8 cellular contexts compared by ENCODE assay signal in genomic region chr7:148262721-148263229, GRCh38.
A peak's percentile ranks its signal among the peaks of the same experiment; 100 is the strongest.
DNase-seq lines count a peak whose midpoint lies in the region; ATAC-seq, FAIRE-seq and TF ChIP-seq lines count a peak whose summit lies in the region.

No MANE protein-coding gene starts in this region.

- FAIRE-seq in urothelium cell line (lab: Jason Lieb, UNC): no peak

- DNase-seq in DMS114 treated with DMSO at 0.1 percent for 48 hours (lab: John Stamatoyannopoulos, UW; ENCODE audit: unreplicated experiment) (peak; percentile 49), SK-N-DZ (ENCODE audit: low spot score) (peak; percentile 92), cardiac septum (ENCODE audit: low spot score) (peak; percentile 80), progenitor cell of endocrine pancreas (ENCODE audit: low spot score, unreplicated experiment) (peak; percentile 72), urothelium cell line (ENCODE audit: low spot score) (peak; percentile 40)
- DNase-seq in Jurkat, Clone E6-1 (ENCODE audit: low read depth, low spot score): peak; percentile 37
- DNase-seq in activated naive CD4-positive, alpha-beta T cell treated with anti-CD3 and anti-CD28 coated beads, Interleukin-2, amount 50 U/mL, for 72 hours (ENCODE audit: low spot score in 2 of 2): peak; percentile 59 to 76

- H3K27ac Mint-ChIP-seq in activated naive CD4-positive, alpha-beta T cell treated with anti-CD3 and anti-CD28 coated beads, Interleukin-2, amount 50 U/mL, for 72 hours: no peak overlapping the region
- no peak overlapping the region for H3K27ac Mint-ChIP-seq in progenitor cell of endocrine pancreas

- H3K4me3 ChIP-seq in Jurkat, Clone E6-1 (ENCODE audit: low read length): no peak overlapping the region

- ATAC-seq in GM21526 (IDR thresholded peaks at IDR 0.05; ENCODE audit: low FRiP score, unreplicated experiment): peak; percentile 82
- peak; percentile 74 to 84 for ATAC-seq in activated naive CD4-positive, alpha-beta T cell treated with anti-CD3 and anti-CD28 coated beads, Interleukin-2, amount 50 U/mL, for 72 hours

- no peak overlapping the region for H3K4me3 Mint-ChIP-seq in progenitor cell of endocrine pancreas (ENCODE audit: low read depth)

- no peaks in the 10 kb centered on the region for H3K9me3 Mint-ChIP-seq in activated naive CD4-positive, alpha-beta T cell treated with anti-CD3 and anti-CD28 coated beads, Interleukin-2, amount 50 U/mL, for 72 hours
- H3K9me3 Mint-ChIP-seq in progenitor cell of endocrine pancreas (ENCODE audit: low read depth): no peaks in the 10 kb centered on the region

- H3K27me3 Mint-ChIP-seq in progenitor cell of endocrine pancreas: peaks cover 17% of the 10 kb centered on the region

- TF ChIP-seq CTCF in progenitor cell of endocrine pancreas (IDR thresholded peaks at IDR 0.05; ENCODE audit: unreplicated experiment): peak; percentile 96

- no peaks in the 10 kb centered on the region for H3K36me3 Mint-ChIP-seq in activated naive CD4-positive, alpha-beta T cell treated with anti-CD3 and anti-CD28 coated beads, Interleukin-2, amount 50 U/mL, for 72 hours
- no peaks in the 10 kb centered on the region for H3K36me3 Mint-ChIP-seq in progenitor cell of endocrine pancreas (ENCODE audit: insufficient read depth)

- H3K4me1 Mint-ChIP-seq in progenitor cell of endocrine pancreas (ENCODE audit: low read depth): peaks cover 4% of the 10 kb centered on the region

- intact Hi-C loops in cardiac septum (cut with DNase I): loop anchor here (10.0 kb wide), 1 partner anchor 1018 kb away; no protein-coding TSS in a partner anchor

Comparison
In these comparisons a context has a peak if more than half of its experiments do, and no peak if none do; other contexts are left out.
1. DNase-seq: peak in every context shown above with its lines; median percentile 92 in SK-N-DZ; 80 in cardiac septum; 72 in progenitor cell of endocrine pancreas; 68 in activated naive CD4-positive, alpha-beta T cell treated with anti-CD3 and anti-CD28 coated beads, Interleukin-2, amount 50 U/mL, for 72 hours; 49 in DMS114 treated with DMSO at 0.1 percent for 48 hours; 40 in urothelium cell line; 37 in Jurkat, Clone E6-1.